ENCODE assay signal across 1 cellular context in the genomic region with DNA sequence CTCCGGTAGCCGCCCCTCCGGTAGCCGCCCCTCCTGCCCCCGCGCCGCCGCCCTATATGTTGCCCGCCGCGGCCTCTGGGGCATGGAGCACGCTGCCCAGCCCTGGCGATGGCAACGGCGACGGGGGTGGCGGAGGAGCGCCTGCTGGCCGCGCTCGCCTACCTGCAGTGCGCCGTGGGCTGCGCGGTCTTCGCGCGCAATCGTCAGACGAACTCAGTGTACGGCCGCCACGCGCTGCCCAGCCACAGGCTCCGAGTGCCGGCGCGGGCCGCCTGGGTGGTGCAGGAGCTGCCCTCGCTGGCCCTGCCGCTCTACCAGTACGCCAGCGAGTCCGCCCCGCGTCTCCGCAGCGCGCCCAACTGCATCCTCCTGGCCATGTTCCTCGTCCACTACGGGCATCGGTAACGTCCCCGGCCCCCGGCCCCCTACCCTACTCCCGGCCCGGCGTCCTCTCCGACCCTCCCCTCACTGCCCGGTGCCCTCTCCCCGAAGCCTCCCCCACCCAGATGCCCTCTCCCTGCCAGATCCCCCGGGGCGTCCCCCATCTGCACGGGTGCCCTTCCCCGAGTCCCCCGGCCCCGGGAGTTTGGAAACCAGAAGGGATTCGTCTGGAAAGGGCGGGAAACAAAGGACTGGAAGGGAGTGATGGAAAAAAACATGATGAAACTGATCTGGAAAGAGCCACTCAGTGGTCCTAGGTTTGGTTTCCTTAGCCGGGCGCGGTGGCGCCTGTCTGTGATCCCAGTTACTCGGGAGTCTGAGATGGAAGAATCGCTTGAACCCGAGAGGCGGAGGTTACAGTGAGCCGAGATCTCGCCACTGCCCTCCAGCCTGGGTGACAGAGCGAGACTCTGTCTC.
TF ChIP-seq lines count a peak whose summit lies in the region.

No MANE protein-coding gene starts in this region.

TF ChIP-seq in WTC11, 78 proteins besides CTCF, POLR2A, EP300 and RAD21 (continued from another document):
- TF ChIP-seq, protein P1, sequence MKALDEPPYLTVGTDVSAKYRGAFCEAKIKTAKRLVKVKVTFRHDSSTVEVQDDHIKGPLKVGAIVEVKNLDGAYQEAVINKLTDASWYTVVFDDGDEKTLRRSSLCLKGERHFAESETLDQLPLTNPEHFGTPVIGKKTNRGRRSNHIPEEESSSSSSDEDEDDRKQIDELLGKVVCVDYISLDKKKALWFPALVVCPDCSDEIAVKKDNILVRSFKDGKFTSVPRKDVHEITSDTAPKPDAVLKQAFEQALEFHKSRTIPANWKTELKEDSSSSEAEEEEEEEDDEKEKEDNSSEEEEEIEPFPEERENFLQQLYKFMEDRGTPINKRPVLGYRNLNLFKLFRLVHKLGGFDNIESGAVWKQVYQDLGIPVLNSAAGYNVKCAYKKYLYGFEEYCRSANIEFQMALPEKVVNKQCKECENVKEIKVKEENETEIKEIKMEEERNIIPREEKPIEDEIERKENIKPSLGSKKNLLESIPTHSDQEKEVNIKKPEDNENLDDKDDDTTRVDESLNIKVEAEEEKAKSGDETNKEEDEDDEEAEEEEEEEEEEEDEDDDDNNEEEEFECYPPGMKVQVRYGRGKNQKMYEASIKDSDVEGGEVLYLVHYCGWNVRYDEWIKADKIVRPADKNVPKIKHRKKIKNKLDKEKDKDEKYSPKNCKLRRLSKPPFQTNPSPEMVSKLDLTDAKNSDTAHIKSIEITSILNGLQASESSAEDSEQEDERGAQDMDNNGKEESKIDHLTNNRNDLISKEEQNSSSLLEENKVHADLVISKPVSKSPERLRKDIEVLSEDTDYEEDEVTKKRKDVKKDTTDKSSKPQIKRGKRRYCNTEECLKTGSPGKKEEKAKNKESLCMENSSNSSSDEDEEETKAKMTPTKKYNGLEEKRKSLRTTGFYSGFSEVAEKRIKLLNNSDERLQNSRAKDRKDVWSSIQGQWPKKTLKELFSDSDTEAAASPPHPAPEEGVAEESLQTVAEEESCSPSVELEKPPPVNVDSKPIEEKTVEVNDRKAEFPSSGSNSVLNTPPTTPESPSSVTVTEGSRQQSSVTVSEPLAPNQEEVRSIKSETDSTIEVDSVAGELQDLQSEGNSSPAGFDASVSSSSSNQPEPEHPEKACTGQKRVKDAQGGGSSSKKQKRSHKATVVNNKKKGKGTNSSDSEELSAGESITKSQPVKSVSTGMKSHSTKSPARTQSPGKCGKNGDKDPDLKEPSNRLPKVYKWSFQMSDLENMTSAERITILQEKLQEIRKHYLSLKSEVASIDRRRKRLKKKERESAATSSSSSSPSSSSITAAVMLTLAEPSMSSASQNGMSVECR (CRISPR knock-in tag; IDR thresholded peaks at IDR 0.05; ENCODE audit: borderline replicate concordance) = peak; percentile 56; the same call in 1 of the 2 replicates
- TF ChIP-seq ATF1 (CRISPR knock-in tag; IDR thresholded peaks at IDR 0.05) (no peak), JUN (CRISPR knock-in tag; IDR thresholded peaks at IDR 0.05) (no peak), ZBTB21 (CRISPR knock-in tag; IDR thresholded peaks at IDR 0.05; ENCODE audit: borderline replicate concordance) (peak; percentile 77; the same call in 1 of the 2 replicates), SP1 (CRISPR knock-in tag; conservative IDR thresholded peaks at IDR 0.05) (no peak), ZNF416 (CRISPR knock-in tag; IDR thresholded peaks at IDR 0.05) (no peak), ZNF219 (CRISPR knock-in tag; IDR thresholded peaks at IDR 0.05; ENCODE audit: borderline replicate concordance) (no peak), NFYB (CRISPR knock-in tag; conservative IDR thresholded peaks at IDR 0.05; ENCODE audit: low read depth) (no peak), FOXJ3 (CRISPR knock-in tag; IDR thresholded peaks at IDR 0.05; ENCODE audit: borderline replicate concordance) (no peak), JAZF1 (CRISPR knock-in tag; IDR thresholded peaks at IDR 0.05) (no peak), HMGA2 (CRISPR knock-in tag; IDR thresholded peaks at IDR 0.05) (no peak), MYBL2 (CRISPR knock-in tag; IDR thresholded peaks at IDR 0.05) (0 out of 2 replicates have a peak, but pooled peaks have one; percentile 31), FOXK1 (CRISPR knock-in tag; IDR thresholded peaks at IDR 0.05) (0 out of 2 replicates have a peak, but pooled peaks have one; percentile 17), FOXP1 (CRISPR knock-in tag; IDR thresholded peaks at IDR 0.05; ENCODE audit: borderline replicate concordance) (peak; percentile 26; the same call in 1 of the 2 replicates), ZNF396 (CRISPR knock-in tag; IDR thresholded peaks at IDR 0.05; ENCODE audit: borderline replicate concordance) (no peak), OVOL2 (CRISPR knock-in tag; IDR thresholded peaks at IDR 0.05; ENCODE audit: borderline replicate concordance) (no peak), ESRRA (CRISPR knock-in tag; IDR thresholded peaks at IDR 0.05; ENCODE audit: borderline replicate concordance) (no peak), RORB (CRISPR knock-in tag; IDR thresholded peaks at IDR 0.05) (no peak), ZNF232 (CRISPR knock-in tag; IDR thresholded peaks at IDR 0.05) (no peak)
- TF ChIP-seq, protein P2, sequence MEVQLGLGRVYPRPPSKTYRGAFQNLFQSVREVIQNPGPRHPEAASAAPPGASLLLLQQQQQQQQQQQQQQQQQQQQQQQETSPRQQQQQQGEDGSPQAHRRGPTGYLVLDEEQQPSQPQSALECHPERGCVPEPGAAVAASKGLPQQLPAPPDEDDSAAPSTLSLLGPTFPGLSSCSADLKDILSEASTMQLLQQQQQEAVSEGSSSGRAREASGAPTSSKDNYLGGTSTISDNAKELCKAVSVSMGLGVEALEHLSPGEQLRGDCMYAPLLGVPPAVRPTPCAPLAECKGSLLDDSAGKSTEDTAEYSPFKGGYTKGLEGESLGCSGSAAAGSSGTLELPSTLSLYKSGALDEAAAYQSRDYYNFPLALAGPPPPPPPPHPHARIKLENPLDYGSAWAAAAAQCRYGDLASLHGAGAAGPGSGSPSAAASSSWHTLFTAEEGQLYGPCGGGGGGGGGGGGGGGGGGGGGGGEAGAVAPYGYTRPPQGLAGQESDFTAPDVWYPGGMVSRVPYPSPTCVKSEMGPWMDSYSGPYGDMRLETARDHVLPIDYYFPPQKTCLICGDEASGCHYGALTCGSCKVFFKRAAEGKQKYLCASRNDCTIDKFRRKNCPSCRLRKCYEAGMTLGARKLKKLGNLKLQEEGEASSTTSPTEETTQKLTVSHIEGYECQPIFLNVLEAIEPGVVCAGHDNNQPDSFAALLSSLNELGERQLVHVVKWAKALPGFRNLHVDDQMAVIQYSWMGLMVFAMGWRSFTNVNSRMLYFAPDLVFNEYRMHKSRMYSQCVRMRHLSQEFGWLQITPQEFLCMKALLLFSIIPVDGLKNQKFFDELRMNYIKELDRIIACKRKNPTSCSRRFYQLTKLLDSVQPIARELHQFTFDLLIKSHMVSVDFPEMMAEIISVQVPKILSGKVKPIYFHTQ (CRISPR knock-in tag; IDR thresholded peaks at IDR 0.05) = no peak
- TF ChIP-seq, protein P3, sequence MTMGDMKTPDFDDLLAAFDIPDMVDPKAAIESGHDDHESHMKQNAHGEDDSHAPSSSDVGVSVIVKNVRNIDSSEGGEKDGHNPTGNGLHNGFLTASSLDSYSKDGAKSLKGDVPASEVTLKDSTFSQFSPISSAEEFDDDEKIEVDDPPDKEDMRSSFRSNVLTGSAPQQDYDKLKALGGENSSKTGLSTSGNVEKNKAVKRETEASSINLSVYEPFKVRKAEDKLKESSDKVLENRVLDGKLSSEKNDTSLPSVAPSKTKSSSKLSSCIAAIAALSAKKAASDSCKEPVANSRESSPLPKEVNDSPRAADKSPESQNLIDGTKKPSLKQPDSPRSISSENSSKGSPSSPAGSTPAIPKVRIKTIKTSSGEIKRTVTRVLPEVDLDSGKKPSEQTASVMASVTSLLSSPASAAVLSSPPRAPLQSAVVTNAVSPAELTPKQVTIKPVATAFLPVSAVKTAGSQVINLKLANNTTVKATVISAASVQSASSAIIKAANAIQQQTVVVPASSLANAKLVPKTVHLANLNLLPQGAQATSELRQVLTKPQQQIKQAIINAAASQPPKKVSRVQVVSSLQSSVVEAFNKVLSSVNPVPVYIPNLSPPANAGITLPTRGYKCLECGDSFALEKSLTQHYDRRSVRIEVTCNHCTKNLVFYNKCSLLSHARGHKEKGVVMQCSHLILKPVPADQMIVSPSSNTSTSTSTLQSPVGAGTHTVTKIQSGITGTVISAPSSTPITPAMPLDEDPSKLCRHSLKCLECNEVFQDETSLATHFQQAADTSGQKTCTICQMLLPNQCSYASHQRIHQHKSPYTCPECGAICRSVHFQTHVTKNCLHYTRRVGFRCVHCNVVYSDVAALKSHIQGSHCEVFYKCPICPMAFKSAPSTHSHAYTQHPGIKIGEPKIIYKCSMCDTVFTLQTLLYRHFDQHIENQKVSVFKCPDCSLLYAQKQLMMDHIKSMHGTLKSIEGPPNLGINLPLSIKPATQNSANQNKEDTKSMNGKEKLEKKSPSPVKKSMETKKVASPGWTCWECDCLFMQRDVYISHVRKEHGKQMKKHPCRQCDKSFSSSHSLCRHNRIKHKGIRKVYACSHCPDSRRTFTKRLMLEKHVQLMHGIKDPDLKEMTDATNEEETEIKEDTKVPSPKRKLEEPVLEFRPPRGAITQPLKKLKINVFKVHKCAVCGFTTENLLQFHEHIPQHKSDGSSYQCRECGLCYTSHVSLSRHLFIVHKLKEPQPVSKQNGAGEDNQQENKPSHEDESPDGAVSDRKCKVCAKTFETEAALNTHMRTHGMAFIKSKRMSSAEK (CRISPR knock-in tag; IDR thresholded peaks at IDR 0.05; ENCODE audit: borderline replicate concordance) = no peak
- TF ChIP-seq, protein P4, sequence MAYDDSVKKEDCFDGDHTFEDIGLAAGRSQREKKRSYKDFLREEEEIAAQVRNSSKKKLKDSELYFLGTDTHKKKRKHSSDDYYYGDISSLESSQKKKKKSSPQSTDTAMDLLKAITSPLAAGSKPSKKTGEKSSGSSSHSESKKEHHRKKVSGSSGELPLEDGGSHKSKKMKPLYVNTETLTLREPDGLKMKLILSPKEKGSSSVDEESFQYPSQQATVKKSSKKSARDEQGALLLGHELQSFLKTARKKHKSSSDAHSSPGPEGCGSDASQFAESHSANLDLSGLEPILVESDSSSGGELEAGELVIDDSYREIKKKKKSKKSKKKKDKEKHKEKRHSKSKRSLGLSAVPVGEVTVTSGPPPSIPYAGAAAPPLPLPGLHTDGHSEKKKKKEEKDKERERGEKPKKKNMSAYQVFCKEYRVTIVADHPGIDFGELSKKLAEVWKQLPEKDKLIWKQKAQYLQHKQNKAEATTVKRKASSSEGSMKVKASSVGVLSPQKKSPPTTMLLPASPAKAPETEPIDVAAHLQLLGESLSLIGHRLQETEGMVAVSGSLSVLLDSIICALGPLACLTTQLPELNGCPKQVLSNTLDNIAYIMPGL (CRISPR knock-in tag; IDR thresholded peaks at IDR 0.05) = peak; percentile 49; the same call in 1 of the 2 replicates
- TF ChIP-seq, protein P5, sequence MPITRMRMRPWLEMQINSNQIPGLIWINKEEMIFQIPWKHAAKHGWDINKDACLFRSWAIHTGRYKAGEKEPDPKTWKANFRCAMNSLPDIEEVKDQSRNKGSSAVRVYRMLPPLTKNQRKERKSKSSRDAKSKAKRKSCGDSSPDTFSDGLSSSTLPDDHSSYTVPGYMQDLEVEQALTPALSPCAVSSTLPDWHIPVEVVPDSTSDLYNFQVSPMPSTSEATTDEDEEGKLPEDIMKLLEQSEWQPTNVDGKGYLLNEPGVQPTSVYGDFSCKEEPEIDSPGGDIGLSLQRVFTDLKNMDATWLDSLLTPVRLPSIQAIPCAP (CRISPR knock-in tag; IDR thresholded peaks at IDR 0.05) = peak; percentile 71; the same call in 1 of the 2 replicates
- TF ChIP-seq, protein P6, sequence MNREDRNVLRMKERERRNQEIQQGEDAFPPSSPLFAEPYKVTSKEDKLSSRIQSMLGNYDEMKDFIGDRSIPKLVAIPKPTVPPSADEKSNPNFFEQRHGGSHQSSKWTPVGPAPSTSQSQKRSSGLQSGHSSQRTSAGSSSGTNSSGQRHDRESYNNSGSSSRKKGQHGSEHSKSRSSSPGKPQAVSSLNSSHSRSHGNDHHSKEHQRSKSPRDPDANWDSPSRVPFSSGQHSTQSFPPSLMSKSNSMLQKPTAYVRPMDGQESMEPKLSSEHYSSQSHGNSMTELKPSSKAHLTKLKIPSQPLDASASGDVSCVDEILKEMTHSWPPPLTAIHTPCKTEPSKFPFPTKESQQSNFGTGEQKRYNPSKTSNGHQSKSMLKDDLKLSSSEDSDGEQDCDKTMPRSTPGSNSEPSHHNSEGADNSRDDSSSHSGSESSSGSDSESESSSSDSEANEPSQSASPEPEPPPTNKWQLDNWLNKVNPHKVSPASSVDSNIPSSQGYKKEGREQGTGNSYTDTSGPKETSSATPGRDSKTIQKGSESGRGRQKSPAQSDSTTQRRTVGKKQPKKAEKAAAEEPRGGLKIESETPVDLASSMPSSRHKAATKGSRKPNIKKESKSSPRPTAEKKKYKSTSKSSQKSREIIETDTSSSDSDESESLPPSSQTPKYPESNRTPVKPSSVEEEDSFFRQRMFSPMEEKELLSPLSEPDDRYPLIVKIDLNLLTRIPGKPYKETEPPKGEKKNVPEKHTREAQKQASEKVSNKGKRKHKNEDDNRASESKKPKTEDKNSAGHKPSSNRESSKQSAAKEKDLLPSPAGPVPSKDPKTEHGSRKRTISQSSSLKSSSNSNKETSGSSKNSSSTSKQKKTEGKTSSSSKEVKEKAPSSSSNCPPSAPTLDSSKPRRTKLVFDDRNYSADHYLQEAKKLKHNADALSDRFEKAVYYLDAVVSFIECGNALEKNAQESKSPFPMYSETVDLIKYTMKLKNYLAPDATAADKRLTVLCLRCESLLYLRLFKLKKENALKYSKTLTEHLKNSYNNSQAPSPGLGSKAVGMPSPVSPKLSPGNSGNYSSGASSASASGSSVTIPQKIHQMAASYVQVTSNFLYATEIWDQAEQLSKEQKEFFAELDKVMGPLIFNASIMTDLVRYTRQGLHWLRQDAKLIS (CRISPR knock-in tag; IDR thresholded peaks at IDR 0.05; ENCODE audit: borderline replicate concordance) = no peak
- TF ChIP-seq, protein P7, sequence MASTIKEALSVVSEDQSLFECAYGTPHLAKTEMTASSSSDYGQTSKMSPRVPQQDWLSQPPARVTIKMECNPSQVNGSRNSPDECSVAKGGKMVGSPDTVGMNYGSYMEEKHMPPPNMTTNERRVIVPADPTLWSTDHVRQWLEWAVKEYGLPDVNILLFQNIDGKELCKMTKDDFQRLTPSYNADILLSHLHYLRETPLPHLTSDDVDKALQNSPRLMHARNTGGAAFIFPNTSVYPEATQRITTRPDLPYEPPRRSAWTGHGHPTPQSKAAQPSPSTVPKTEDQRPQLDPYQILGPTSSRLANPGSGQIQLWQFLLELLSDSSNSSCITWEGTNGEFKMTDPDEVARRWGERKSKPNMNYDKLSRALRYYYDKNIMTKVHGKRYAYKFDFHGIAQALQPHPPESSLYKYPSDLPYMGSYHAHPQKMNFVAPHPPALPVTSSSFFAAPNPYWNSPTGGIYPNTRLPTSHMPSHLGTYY (CRISPR knock-in tag; IDR thresholded peaks at IDR 0.05) = no peak
TF ChIP-seq in WTC11: peak in this region for 8.
